ENCODE assay signal across 11 cellular contexts in the genomic region with DNA sequence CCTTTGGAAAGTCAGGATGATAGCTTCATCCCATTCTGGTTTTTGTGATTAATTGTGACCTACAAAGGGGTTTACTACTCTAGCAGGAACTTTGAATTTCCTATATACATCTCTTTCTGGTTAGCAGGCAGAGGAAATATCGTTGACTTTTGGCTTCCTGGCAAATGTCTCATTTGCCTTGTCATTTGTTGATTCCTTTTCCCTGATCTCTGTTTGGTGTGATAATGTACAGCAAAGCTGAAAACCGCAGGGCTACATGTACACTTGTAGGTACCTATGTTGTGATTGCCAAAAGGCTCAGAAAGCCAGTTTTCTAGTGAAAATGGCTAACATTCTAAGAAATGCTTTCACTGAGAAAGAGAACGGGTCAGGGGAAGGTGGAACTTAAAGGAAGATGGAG. TPM values are rescaled to one million over a fixed set of nuclear protein-coding genes. Genes with fewer than 3 reads are reported as not detected.
DNase-seq lines count a peak whose midpoint lies in the region; ATAC-seq and TF ChIP-seq lines count a peak whose summit lies in the region.
"Had no signal": no experiment of that assay in that cellular context is flagged by ENCODE, and none has a peak within 500 bp of the region (broad histone marks: within the 10 kb centered on the region; RNA-seq: fewer than 3 reads in every experiment).

No MANE protein-coding gene starts in this region.

- no peaks in the 10 kb centered on the region for H3K27me3 ChIP-seq in neutrophil
- H3K27me3 ChIP-seq: heart left ventricle had no signal

- H3K27me3 Mint-ChIP-seq in Calu3 (ENCODE audit: unreplicated experiment), result no peaks in the 10 kb centered on the region
- H3K27me3 Mint-ChIP-seq in central memory CD8-positive, alpha-beta T cell, result no peaks in the 10 kb centered on the region

- no peak for TF ChIP-seq CTCF in Calu3 (IDR thresholded peaks at IDR 0.05; ENCODE audit: unreplicated experiment)
- TF ChIP-seq CTCF in RWPE1 (conservative IDR thresholded peaks at IDR 0.05; ENCODE audit: low read depth), result no peak
- TF ChIP-seq CTCF in neutrophil (IDR thresholded peaks at IDR 0.05), result no peak

- peaks cover 19% of the 10 kb centered on the region for H3K36me3 Mint-ChIP-seq in Calu3 (ENCODE audit: insufficient read depth, unreplicated experiment)
- H3K36me3 Mint-ChIP-seq in central memory CD8-positive, alpha-beta T cell (ENCODE audit: insufficient read depth), result peaks cover 20% of the 10 kb centered on the region

- no TSS peak for BruUV-seq in Calu3 (replicated peaks; lab: Mats Ljungman, UMichigan)

- H3K9me3 Mint-ChIP-seq in Calu3 (ENCODE audit: low read depth, unreplicated experiment), result no peaks in the 10 kb centered on the region
- H3K9me3 Mint-ChIP-seq in central memory CD8-positive, alpha-beta T cell, result no peaks in the 10 kb centered on the region

- no peak overlapping the region for H3K4me3 Mint-ChIP-seq in Calu3 (ENCODE audit: low read depth, unreplicated experiment)
- H3K4me3 Mint-ChIP-seq in central memory CD8-positive, alpha-beta T cell, result peak overlapping the region; percentile 48

- H3K9me3 ChIP-seq in neutrophil, result no peaks in the 10 kb centered on the region
- H3K9me3 ChIP-seq: heart left ventricle had no signal

- POLR2A ChIA-PET in RWPE1 (lab: Yijun Ruan, JAX; ENCODE audit: low non-redundant PET), result no interaction called here

- no peak for DNase-seq in Calu3
- DNase-seq in RWPE1 (ENCODE audit: low spot score), result no peak
- DNase-seq in central memory CD8-positive, alpha-beta T cell (ENCODE audit: low spot score in 2 of 2), result no peak
- no peak for DNase-seq in GF-D8 (lab: John Stamatoyannopoulos, UW)
- DNase-seq in stimulated activated CD4-positive, alpha-beta T cell treated with anti-CD3 and anti-CD28 coated beads, Interleukin-2, amount 100 ng/mL, for 48 hours, result no peak
- DNase-seq in hippocampal formation (lab: John Stamatoyannopoulos, UW), result no peak
- no peak for DNase-seq in effector CD8-positive, alpha-beta T cell (lab: John Stamatoyannopoulos, UW)
- DNase-seq: DND-41, NCI-H1092 had no signal

- H3K4me1 ChIP-seq in neutrophil (ENCODE audit: control insufficient read depth in 1 of 2, insufficient read depth in 1 of 2, low read depth in 1 of 2, low read length in 1 of 2), result no peaks in the 10 kb centered on the region

- intact Hi-C loops in Calu3 (cut with micrococcal nuclease; ENCODE audit: unreplicated experiment), result loop anchor here (2.0 kb wide), 1 partner anchor 34 kb away; no protein-coding TSS in a partner anchor

- CTCF ChIA-PET in Calu3 (lab: Charles Lee) (interaction anchor here (1.4 kb wide), 1 partner anchor 82 kb away, joined by 5 read pairs; no protein-coding TSS in a partner anchor), RWPE1 (lab: Yijun Ruan, JAX) (interaction anchor here (0.6 to 1.9 kb wide), 4 partner anchors 14 to 27 kb away, joined by 4 to 8 read pairs (median 5); no protein-coding TSS in a partner anchor)

- H3K27ac ChIP-seq in RWPE1, result peak overlapping the region; percentile 81
- peak overlapping the region; percentile 41 for H3K27ac ChIP-seq in neutrophil

- H3K4me3 ChIP-seq in neutrophil (ENCODE audit: low read depth in 1 of 2, low read length in 1 of 2), result no peak overlapping the region
- H3K4me3 ChIP-seq: heart left ventricle had no signal

- peaks cover 69% of the 10 kb centered on the region for H3K4me1 Mint-ChIP-seq in Calu3 (ENCODE audit: low read depth, unreplicated experiment)
- H3K4me1 Mint-ChIP-seq in central memory CD8-positive, alpha-beta T cell, result peaks cover 74% of the 10 kb centered on the region

- H3K36me3 ChIP-seq in neutrophil, result peaks cover 25% of the 10 kb centered on the region

- H3K27ac Mint-ChIP-seq in Calu3 (ENCODE audit: unreplicated experiment), result peak overlapping the region; percentile 14
- peak overlapping the region; percentile 88 for H3K27ac Mint-ChIP-seq in central memory CD8-positive, alpha-beta T cell (ENCODE audit: low read depth)

- ATAC-seq in central memory CD8-positive, alpha-beta T cell (replicated peaks; ENCODE audit: extremely low read depth, poor library complexity, severe bottlenecking), result no peak

RNA-seq across cellular contexts. Expression of a gene that starts 44.3 kb away (rescaled TPM):
- 129 and 152 TPM in 2 replicates for total RNA-seq in Calu3 (2022)
